ENCODE assay signal across 1 cellular context in the genomic region with DNA sequence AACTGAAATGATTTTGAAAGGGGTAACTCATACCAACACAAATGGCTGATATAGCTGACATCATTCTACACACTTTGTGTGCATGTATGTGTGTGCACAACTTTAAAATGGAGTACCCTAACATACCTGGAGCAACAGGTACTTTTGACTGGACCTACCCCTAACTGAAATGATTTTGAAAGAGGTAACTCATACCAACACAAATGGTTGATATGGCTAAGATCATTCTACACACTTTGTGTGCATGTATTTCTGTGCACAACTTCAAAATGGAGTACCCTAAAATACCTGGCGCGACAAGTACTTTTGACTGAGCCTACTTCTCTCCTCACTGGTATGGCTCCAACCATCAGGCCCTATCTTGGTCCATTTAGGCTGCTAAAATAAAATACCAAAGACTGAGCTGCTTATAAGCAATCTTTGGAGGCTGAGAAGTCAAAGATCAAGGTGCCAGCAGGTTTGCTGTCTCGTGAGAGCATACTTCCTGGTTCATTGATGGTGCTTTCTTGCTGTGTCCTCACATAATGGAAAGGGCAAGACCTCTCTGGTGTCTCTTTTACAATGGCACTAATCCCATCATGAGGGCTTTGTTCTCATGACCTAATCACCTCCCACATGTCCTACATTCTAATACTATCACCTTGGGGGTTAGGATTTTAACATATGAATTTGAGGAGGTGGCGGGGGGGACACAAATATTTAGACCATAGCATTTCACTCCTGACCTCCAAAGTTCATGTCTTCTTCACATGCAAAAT.
TF ChIP-seq lines count a peak whose summit lies in the region.

No MANE protein-coding gene starts in this region.

TF ChIP-seq in GM23338, 12 proteins besides CTCF, POLR2A, EP300 and RAD21:
- TF ChIP-seq, protein P1, sequence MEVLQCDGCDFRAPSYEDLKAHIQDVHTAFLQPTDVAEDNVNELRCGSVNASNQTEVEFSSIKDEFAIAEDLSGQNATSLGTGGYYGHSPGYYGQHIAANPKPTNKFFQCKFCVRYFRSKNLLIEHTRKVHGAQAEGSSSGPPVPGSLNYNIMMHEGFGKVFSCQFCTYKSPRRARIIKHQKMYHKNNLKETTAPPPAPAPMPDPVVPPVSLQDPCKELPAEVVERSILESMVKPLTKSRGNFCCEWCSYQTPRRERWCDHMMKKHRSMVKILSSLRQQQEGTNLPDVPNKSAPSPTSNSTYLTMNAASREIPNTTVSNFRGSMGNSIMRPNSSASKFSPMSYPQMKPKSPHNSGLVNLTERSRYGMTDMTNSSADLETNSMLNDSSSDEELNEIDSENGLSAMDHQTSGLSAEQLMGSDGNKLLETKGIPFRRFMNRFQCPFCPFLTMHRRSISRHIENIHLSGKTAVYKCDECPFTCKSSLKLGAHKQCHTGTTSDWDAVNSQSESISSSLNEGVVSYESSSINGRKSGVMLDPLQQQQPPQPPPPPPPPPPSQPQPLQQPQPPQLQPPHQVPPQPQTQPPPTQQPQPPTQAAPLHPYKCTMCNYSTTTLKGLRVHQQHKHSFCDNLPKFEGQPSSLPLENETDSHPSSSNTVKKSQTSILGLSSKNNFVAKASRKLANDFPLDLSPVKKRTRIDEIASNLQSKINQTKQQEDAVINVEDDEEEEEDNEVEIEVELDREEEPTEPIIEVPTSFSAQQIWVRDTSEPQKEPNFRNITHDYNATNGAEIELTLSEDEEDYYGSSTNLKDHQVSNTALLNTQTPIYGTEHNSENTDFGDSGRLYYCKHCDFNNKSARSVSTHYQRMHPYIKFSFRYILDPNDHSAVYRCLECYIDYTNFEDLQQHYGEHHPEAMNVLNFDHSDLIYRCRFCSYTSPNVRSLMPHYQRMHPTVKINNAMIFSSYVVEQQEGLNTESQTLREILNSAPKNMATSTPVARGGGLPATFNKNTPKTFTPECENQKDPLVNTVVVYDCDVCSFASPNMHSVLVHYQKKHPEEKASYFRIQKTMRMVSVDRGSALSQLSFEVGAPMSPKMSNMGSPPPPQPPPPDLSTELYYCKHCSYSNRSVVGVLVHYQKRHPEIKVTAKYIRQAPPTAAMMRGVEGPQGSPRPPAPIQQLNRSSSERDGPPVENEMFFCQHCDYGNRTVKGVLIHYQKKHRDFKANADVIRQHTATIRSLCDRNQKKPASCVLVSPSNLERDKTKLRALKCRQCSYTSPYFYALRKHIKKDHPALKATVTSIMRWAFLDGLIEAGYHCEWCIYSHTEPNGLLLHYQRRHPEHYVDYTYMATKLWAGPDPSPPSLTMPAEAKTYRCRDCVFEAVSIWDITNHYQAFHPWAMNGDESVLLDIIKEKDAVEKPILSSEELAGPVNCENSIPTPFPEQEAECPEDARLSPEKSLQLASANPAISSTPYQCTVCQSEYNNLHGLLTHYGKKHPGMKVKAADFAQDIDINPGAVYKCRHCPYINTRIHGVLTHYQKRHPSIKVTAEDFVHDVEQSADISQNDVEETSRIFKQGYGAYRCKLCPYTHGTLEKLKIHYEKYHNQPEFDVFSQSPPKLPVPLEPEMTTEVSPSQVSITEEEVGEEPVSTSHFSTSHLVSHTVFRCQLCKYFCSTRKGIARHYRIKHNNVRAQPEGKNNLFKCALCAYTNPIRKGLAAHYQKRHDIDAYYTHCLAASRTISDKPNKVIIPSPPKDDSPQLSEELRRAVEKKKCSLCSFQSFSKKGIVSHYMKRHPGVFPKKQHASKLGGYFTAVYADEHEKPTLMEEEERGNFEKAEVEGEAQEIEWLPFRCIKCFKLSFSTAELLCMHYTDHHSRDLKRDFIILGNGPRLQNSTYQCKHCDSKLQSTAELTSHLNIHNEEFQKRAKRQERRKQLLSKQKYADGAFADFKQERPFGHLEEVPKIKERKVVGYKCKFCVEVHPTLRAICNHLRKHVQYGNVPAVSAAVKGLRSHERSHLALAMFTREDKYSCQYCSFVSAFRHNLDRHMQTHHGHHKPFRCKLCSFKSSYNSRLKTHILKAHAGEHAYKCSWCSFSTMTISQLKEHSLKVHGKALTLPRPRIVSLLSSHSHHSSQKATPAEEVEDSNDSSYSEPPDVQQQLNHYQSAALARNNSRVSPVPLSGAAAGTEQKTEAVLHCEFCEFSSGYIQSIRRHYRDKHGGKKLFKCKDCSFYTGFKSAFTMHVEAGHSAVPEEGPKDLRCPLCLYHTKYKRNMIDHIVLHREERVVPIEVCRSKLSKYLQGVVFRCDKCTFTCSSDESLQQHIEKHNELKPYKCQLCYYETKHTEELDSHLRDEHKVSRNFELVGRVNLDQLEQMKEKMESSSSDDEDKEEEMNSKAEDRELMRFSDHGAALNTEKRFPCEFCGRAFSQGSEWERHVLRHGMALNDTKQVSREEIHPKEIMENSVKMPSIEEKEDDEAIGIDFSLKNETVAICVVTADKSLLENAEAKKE (CRISPR knock-in tag; IDR thresholded peaks at IDR 0.05) = peak; percentile 97
- TF ChIP-seq ZNF114 (CRISPR knock-in tag; IDR thresholded peaks at IDR 0.05) (no peak), JUNB (IDR thresholded peaks at IDR 0.05; ENCODE audit: unreplicated experiment) (no peak), EZH2phosphoT487 (IDR thresholded peaks at IDR 0.05; ENCODE audit: unreplicated experiment) (no peak)
